ENCODE assay signal across 8 cellular contexts in the genomic region with DNA sequence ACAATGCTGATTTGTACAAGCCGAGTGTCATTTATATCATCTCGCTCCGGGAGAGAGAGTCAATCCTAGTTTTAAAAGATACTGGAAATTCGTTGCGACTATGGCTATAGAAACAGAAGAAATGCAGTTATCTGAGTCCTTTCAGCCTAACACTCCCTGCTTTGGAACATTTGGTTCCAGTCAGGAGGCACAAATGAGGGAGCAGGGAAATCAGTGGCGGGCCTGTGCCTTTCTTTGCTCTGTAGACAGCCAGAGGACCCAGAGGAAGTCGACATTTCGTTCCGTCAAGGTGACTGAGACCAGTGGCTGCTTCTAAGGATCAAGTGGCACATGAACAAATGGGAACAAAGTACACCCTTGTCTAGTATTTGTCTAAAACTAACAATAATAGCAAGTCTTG. TPM values are rescaled to one million over a fixed set of nuclear protein-coding genes. Genes with fewer than 3 reads are reported as not detected.
DNase-seq lines count a peak whose midpoint lies in the region; ATAC-seq and TF ChIP-seq lines count a peak whose summit lies in the region.

No MANE protein-coding gene starts in this region.

- H3K4me1 Mint-ChIP-seq in activated naive CD8-positive, alpha-beta T cell treated with anti-CD3 and anti-CD28 coated beads, Interleukin-2, amount 50 U/mL, for 24 hours, result peaks cover 50% of the 10 kb centered on the region

- no peaks in the 10 kb centered on the region for H3K9me3 ChIP-seq in right cardiac atrium (ENCODE audit: control insufficient read depth, low read length)
- H3K9me3 ChIP-seq in mucosa of rectum (ENCODE audit: control insufficient read depth in 2 of 2, low read length in 2 of 2), result no peaks in the 10 kb centered on the region
- no peaks in the 10 kb centered on the region for H3K9me3 ChIP-seq in vagina

- no peak for TF ChIP-seq CTCF in vagina (IDR thresholded peaks at IDR 0.05)

- H3K9me3 Mint-ChIP-seq in activated naive CD8-positive, alpha-beta T cell treated with anti-CD3 and anti-CD28 coated beads, Interleukin-2, amount 50 U/mL, for 24 hours, result no peaks in the 10 kb centered on the region

- no peaks in the 10 kb centered on the region for H3K27me3 Mint-ChIP-seq in activated naive CD8-positive, alpha-beta T cell treated with anti-CD3 and anti-CD28 coated beads, Interleukin-2, amount 50 U/mL, for 24 hours

- H3K36me3 ChIP-seq in mucosa of rectum (ENCODE audit: control insufficient read depth in 2 of 2, insufficient read depth in 2 of 2, low read length in 2 of 2) (no peaks in the 10 kb centered on the region), vagina (no peaks in the 10 kb centered on the region)

- H3K4me3 ChIP-seq in right cardiac atrium (ENCODE audit: low read length) (peak overlapping the region; percentile 60), mucosa of rectum (ENCODE audit: low read length in 2 of 2) (peak overlapping the region; percentile 68 to 76), vagina (peak overlapping the region; percentile 63 to 67)

- H3K27me3 ChIP-seq in right cardiac atrium (ENCODE audit: control insufficient read depth, insufficient read depth), result no peaks in the 10 kb centered on the region
- H3K27me3 ChIP-seq in mucosa of rectum (ENCODE audit: control insufficient read depth in 2 of 2, insufficient read depth in 2 of 2, low read length in 2 of 2), result no peaks in the 10 kb centered on the region
- no peaks in the 10 kb centered on the region for H3K27me3 ChIP-seq in vagina

- no peak for TF ChIP-seq POLR2A in vagina (IDR thresholded peaks at IDR 0.05)

- H3K4me3 Mint-ChIP-seq in activated naive CD8-positive, alpha-beta T cell treated with anti-CD3 and anti-CD28 coated beads, Interleukin-2, amount 50 U/mL, for 24 hours, result peak overlapping the region; percentile 61

- no peak for DNase-seq in right cardiac atrium
- no peak for DNase-seq in left cardiac atrium
- DNase-seq in activated naive CD8-positive, alpha-beta T cell treated with anti-CD3 and anti-CD28 coated beads, Interleukin-2, amount 50 U/mL, for 24 hours, result no peak
- no peak for DNase-seq in vagina (ENCODE audit: extremely low spot score in 2 of 2)
- no peak for DNase-seq in NOMO-1 treated with dmso at 0.1 percent for 144 hours (lab: John Stamatoyannopoulos, UW; ENCODE audit: unreplicated experiment)
- DNase-seq in AG20443 (ENCODE audit: low spot score), result no peak
- DNase-seq in SIG-M5 (lab: John Stamatoyannopoulos, UW), result no peak

- no peaks in the 10 kb centered on the region for H3K4me1 ChIP-seq in right cardiac atrium (ENCODE audit: control insufficient read depth, insufficient read depth, low read length)
- peaks cover 9 to 16% of the 10 kb centered on the region in 2 donors for H3K4me1 ChIP-seq in mucosa of rectum (ENCODE audit: control insufficient read depth in 2 of 2, insufficient read depth in 2 of 2, low read length in 2 of 2)
- peaks cover 33% of the 10 kb centered on the region for H3K4me1 ChIP-seq in vagina

- intact Hi-C loops in right cardiac atrium (cut with DNase I), result no loop called here
- intact Hi-C loops in left cardiac atrium (cut with DNase I), result loop anchor here in 1 of 2 donors (2.0 kb wide), 1 partner anchor 150 kb away; a partner anchor contains a TSS
- intact Hi-C loops in vagina (cut with DNase I), result no loop called here

- H3K27ac Mint-ChIP-seq in activated naive CD8-positive, alpha-beta T cell treated with anti-CD3 and anti-CD28 coated beads, Interleukin-2, amount 50 U/mL, for 24 hours, result peak overlapping the region; percentile 75

- 89% methylated on average over 9 of the region's 9 CpGs for WGBS in right cardiac atrium

- H3K9ac ChIP-seq in mucosa of rectum (ENCODE audit: low read depth in 1 of 2, low read length in 2 of 2), result no peak overlapping the region

- ATAC-seq in right cardiac atrium (no peak), left cardiac atrium (no peak)
- no peak for ATAC-seq in activated naive CD8-positive, alpha-beta T cell treated with anti-CD3 and anti-CD28 coated beads, Interleukin-2, amount 50 U/mL, for 24 hours

- H3K27ac ChIP-seq in right cardiac atrium (ENCODE audit: low read length) (no peak overlapping the region), mucosa of rectum (ENCODE audit: low read depth in 2 of 2, low read length in 2 of 2) (no peak overlapping the region), vagina (no peak overlapping the region)

- peaks cover 20% of the 10 kb centered on the region for H3K36me3 Mint-ChIP-seq in activated naive CD8-positive, alpha-beta T cell treated with anti-CD3 and anti-CD28 coated beads, Interleukin-2, amount 50 U/mL, for 24 hours (ENCODE audit: low read depth)

RNA-seq across cellular contexts. Expression of a gene that starts 0.7 kb away (rescaled TPM):
- total RNA-seq in right cardiac atrium, result 10 to 100 TPM; 10.3 to 15.3 (median 13.0) TPM
- 9.3 TPM for polyA plus RNA-seq in right cardiac atrium
- 10 to 100 TPM; 12.9 to 16.0 TPM for total RNA-seq in left cardiac atrium
- total RNA-seq in vagina, result 33.4 TPM
